ENCODE assay signal across 1 cellular context in genomic region chr6:31831350-31832215, GRCh38.
TF ChIP-seq lines count a peak whose summit lies in the region.

No MANE protein-coding gene starts in this region.

TF ChIP-seq in K562, 482 proteins besides CTCF, POLR2A, EP300 and RAD21 (continues in another document):
- TF ChIP-seq EP400 (IDR thresholded peaks at IDR 0.05) (no peak), CREBBP (IDR thresholded peaks at IDR 0.05; ENCODE audit: low read depth, low read length) (no peak), EZH2 (IDR thresholded peaks at IDR 0.05; ENCODE audit: borderline replicate concordance, low read depth, low read length) (no peak), ZNF764 (CRISPR knock-in tag; IDR thresholded peaks at IDR 0.05; ENCODE audit: low read depth) (no peak), CBX3 (IDR thresholded peaks at IDR 0.05; ENCODE audit: borderline replicate concordance in 1 of 2, low read length in 2 of 2) (peak in 1 of 2 experiments; percentile 18; a peak in 1 of 3 replicates), POLR2AphosphoS5 (IDR thresholded peaks at IDR 0.05; ENCODE audit: control insufficient read depth, insufficient read depth, low read depth, low read length) (peak; percentile 18; the same call in 1 of the 2 replicates), MECOM (CRISPR knock-in tag; IDR thresholded peaks at IDR 0.05) (no peak), MTA1 (IDR thresholded peaks at IDR 0.05; ENCODE audit: borderline replicate concordance) (no peak), TCFL5 (CRISPR knock-in tag; conservative IDR thresholded peaks at IDR 0.05) (no peak), ARID4B (CRISPR knock-in tag; IDR thresholded peaks at IDR 0.05) (peak; percentile 56), ZNF347 (CRISPR knock-in tag; IDR thresholded peaks at IDR 0.05; ENCODE audit: low read depth) (no peak), ZNF395 (CRISPR knock-in tag; IDR thresholded peaks at IDR 0.05) (no peak), KDM2B (CRISPR knock-in tag; IDR thresholded peaks at IDR 0.05) (no peak), KHSRP (IDR thresholded peaks at IDR 0.05) (no peak), NFYB (IDR thresholded peaks at IDR 0.05; ENCODE audit: extremely low read depth, insufficient read length) (no peak), MXD1 (CRISPR knock-in tag; IDR thresholded peaks at IDR 0.05; ENCODE audit: borderline replicate concordance, poor library complexity, severe bottlenecking) (no peak), ATF3 (IDR thresholded peaks at IDR 0.05) (no peak), ATF3 (CRISPR knock-in tag; conservative IDR thresholded peaks at IDR 0.05) (no peak), MBD1 (CRISPR knock-in tag; IDR thresholded peaks at IDR 0.05) (no peak), ZNF121 (CRISPR knock-in tag; conservative IDR thresholded peaks at IDR 0.05) (no peak), TOE1 (IDR thresholded peaks at IDR 0.05; ENCODE audit: borderline replicate concordance) (no peak), TOE1 (CRISPR knock-in tag; IDR thresholded peaks at IDR 0.05; ENCODE audit: borderline replicate concordance, low read depth) (no peak), ZNF133 (CRISPR knock-in tag; IDR thresholded peaks at IDR 0.05) (no peak), KLF16 (IDR thresholded peaks at IDR 0.05) (no peak), CBFA2T2 (conservative IDR thresholded peaks at IDR 0.05) (no peak), TRIM24 (IDR thresholded peaks at IDR 0.05) (peak in 1 of 2 experiments; percentile 31; a peak in 1 of 4 replicates), TSHZ1 (CRISPR knock-in tag; IDR thresholded peaks at IDR 0.05) (no peak), FOSL1 (tag; conservative IDR thresholded peaks at IDR 0.05) (no peak), USF2 (CRISPR knock-in tag; IDR thresholded peaks at IDR 0.05) (no peak), ELK3 (CRISPR knock-in tag; IDR thresholded peaks at IDR 0.05) (0 out of 2 replicates have a peak, but pooled peaks have one; percentile 69), RBM39 (optimal IDR thresholded peaks at IDR 0.05; ENCODE audit: low read depth, low read length) (no peak), TFAP4 (CRISPR knock-in tag; IDR thresholded peaks at IDR 0.05; ENCODE audit: borderline replicate concordance) (peak; percentile 42; the same call in 1 of the 2 replicates), DMBX1 (CRISPR knock-in tag; IDR thresholded peaks at IDR 0.05; ENCODE audit: borderline replicate concordance) (peak; percentile 29; the same call in 1 of the 2 replicates), PREB (CRISPR knock-in tag; IDR thresholded peaks at IDR 0.05) (0 out of 2 replicates have a peak, but pooled peaks have one; percentile 60), CC2D1A (IDR thresholded peaks at IDR 0.05) (0 out of 2 replicates have a peak, but pooled peaks have one; percentile 13), CCNT2 (IDR thresholded peaks at IDR 0.05; ENCODE audit: borderline replicate concordance, extremely low read depth, insufficient read length, low read depth, low read length) (peak; percentile 20), JUNB (CRISPR knock-in tag; conservative IDR thresholded peaks at IDR 0.05) (no peak), ZBTB49 (CRISPR knock-in tag; IDR thresholded peaks at IDR 0.05; ENCODE audit: borderline replicate concordance) (0 out of 2 replicates have a peak, but pooled peaks have one; percentile 14), SRSF7 (optimal IDR thresholded peaks at IDR 0.05; ENCODE audit: low read depth, low read length) (no peak), NFRKB (IDR thresholded peaks at IDR 0.05; ENCODE audit: low read depth) (no peak)
